In the genomic region with DNA sequence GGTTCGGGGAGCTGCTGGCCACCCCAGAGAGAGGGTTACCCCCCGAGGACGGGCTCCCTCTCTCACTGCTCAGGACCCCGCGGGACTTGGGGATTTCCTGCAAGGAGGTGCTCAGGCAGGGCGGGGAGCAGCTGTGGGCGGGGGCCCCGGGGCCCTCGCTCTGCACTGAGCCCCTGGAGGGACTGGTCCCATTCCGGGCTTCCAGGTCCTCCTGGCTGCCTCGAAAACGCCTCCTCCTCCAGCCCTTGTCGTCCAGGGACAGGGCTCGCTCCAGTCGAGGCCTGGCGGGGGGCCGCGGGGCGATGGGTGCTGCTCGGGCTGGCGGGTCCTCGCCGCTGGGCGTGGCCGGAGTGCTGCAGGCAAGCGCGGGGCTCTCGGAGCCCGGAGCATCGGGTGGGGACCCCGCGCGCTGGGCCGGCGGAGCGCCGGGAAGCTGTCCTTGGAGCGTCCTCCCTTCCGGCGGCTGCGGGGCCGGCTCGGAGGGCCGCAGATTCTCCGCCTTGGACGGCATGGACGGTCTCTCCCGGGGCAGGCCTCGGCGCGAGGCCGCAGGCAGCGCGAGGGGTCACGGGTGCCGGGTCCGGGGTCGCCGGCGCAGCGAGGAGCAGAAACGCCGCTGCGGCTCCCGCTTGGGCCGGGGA, we compare ENCODE assay signal across 8 cellular contexts. TPM values are rescaled to one million over a fixed set of nuclear protein-coding genes. Genes with fewer than 3 reads are reported as not detected.
DNase-seq lines count a peak whose midpoint lies in the region; ATAC-seq and TF ChIP-seq lines count a peak whose summit lies in the region.

No MANE protein-coding gene starts in this region.

- peaks cover 13 to 41% of the 10 kb centered on the region in 2 donors for H3K4me1 ChIP-seq in left lung

- H3K27me3 ChIP-seq in BJ (ENCODE audit: control insufficient read depth, insufficient read depth, low read length), result no peaks in the 10 kb centered on the region
- no peaks in the 10 kb centered on the region for H3K27me3 ChIP-seq in WERI-Rb-1 (ENCODE audit: insufficient read depth, low read depth, severe bottlenecking)
- peaks cover 0 to 11% of the 10 kb centered on the region in 2 donors for H3K27me3 ChIP-seq in left lung

- POLR2A ChIA-PET in BJ (lab: Charles Lee), result no interaction called here

- intact Hi-C loops in left lung (cut with DNase I), result no loop called here

- H3K27ac ChIP-seq in WERI-Rb-1 (peak overlapping the region; percentile 92), left lung (peak overlapping the region in 1 of 2 donors; percentile 75)

- H3K4me3 ChIP-seq in BJ (ENCODE audit: low read depth, low read length), result peak overlapping the region; percentile 73
- H3K4me3 ChIP-seq in WERI-Rb-1 (ENCODE audit: low read depth, low read length), result peak overlapping the region; percentile 62
- peak overlapping the region; percentile 74 to 76 for H3K4me3 ChIP-seq in cardiac fibroblast (replicated peaks in 1 of 2; ENCODE audit: low read depth in 2 of 2, low read length in 2 of 2)
- H3K4me3 ChIP-seq in left lung, result peak overlapping the region; percentile 91 to 92

- DNase-seq in BJ (ENCODE audit: low read depth), result no peak
- peak; percentile 31 for DNase-seq in WERI-Rb-1
- DNase-seq in cardiac fibroblast (ENCODE audit: low read depth in 2 of 2), result peak; percentile 21 to 38
- peak in 1 of 2 donors; percentile 87 for DNase-seq in left lung
- peak; percentile 42 to 46 (median 46) for DNase-seq in stimulated activated CD4-positive, alpha-beta T cell treated with anti-CD3 and anti-CD28 coated beads, TNF-alpha, amount 100 ng/mL, for 4 hours (ENCODE audit: low read depth in 3 of 3)
- DNase-seq in SHP77 treated with DMSO at 0.1 percent for 48 hours (lab: John Stamatoyannopoulos, UW), result no peak

- ATAC-seq in GM19324 (IDR thresholded peaks at IDR 0.05; ENCODE audit: low FRiP score, unreplicated experiment), result peak; percentile 39
- ATAC-seq in HG03457 (IDR thresholded peaks at IDR 0.05; ENCODE audit: unreplicated experiment), result peak; percentile 36
- peak; percentile 45 for ATAC-seq in left lung

- TF ChIP-seq CTCF in BJ (IDR thresholded peaks at IDR 0.05; ENCODE audit: insufficient read depth, low read depth, low read length) (no peak), WERI-Rb-1 (IDR thresholded peaks at IDR 0.05; ENCODE audit: low read depth, low read length) (no peak), cardiac fibroblast (IDR thresholded peaks at IDR 0.05; ENCODE audit: low read depth, low read length) (no peak), left lung (IDR thresholded peaks at IDR 0.05) (no peak)

- H3K9me3 ChIP-seq in WERI-Rb-1 (ENCODE audit: severe bottlenecking), result no peaks in the 10 kb centered on the region
- H3K9me3 ChIP-seq in left lung, result no peaks in the 10 kb centered on the region

- CTCF ChIA-PET in BJ (lab: Yijun Ruan, JAX), result interaction anchor here (0.8 to 1.3 kb wide), 6 partner anchors 10 to 186 kb away, joined by 3 to 5 read pairs (median 3); no protein-coding TSS in a partner anchor

- peaks cover 29% of the 10 kb centered on the region for H3K36me3 ChIP-seq in BJ (ENCODE audit: control insufficient read depth, insufficient read depth, low read length)
- H3K36me3 ChIP-seq in WERI-Rb-1, result peaks cover 85% of the 10 kb centered on the region
- H3K36me3 ChIP-seq in left lung, result peaks cover 0 to 47% of the 10 kb centered on the region in 2 donors

RNA-seq across cellular contexts. Expression of a gene that starts 0.6 kb away (rescaled TPM):
- 3.7 and 5.6 TPM in 2 replicates for polyA plus RNA-seq in BJ (2011; rRNA removed)
- polyA minus RNA-seq in BJ (2011; rRNA and poly(A)+ RNA removed), result 3.6 and 4.2 TPM in 2 replicates
- total RNA-seq in left lung, result 10 to 100 TPM; 12.0 TPM

RNA-seq across cellular contexts. Expression of a gene that starts 28.6 kb away (rescaled TPM):
- polyA plus RNA-seq in BJ (2011; rRNA removed), result 43.9 and 61.6 TPM in 2 replicates
- polyA minus RNA-seq in BJ (2011; rRNA and poly(A)+ RNA removed), result 18.3 and 31.7 TPM in 2 replicates
- total RNA-seq in left lung, result 10 to 100 TPM; 44.9 to 52.5 TPM

RNA-seq across cellular contexts. Expression of a gene that starts 28.6 kb away (rescaled TPM):
- polyA plus RNA-seq in BJ (2011; rRNA removed), result 25.1 and 28.0 TPM in 2 replicates
- polyA minus RNA-seq in BJ (2011; rRNA and poly(A)+ RNA removed), result 12.8 and 13.8 TPM in 2 replicates
- 10 to 100 TPM; 37.8 to 62.5 TPM for total RNA-seq in left lung

RNA-seq across cellular contexts. Expression of a gene that starts 39.1 kb away (rescaled TPM):
- polyA plus RNA-seq in BJ (2011; rRNA removed), result 1.6 and 1.7 TPM in 2 replicates
- polyA minus RNA-seq in BJ (2011; rRNA and poly(A)+ RNA removed), result 2.1 and 2.7 TPM in 2 replicates
- 1 to 10 TPM; 5.8 to 7.6 TPM for total RNA-seq in left lung

RNA-seq across cellular contexts. Expression of a gene that starts 43.8 kb away (rescaled TPM):
- 15.5 and 24.4 TPM in 2 replicates for polyA plus RNA-seq in BJ (2011; rRNA removed)
- polyA minus RNA-seq in BJ (2011; rRNA and poly(A)+ RNA removed), result 25.5 and 43.2 TPM in 2 replicates
- 10 to 100 TPM; 77.8 to 79.5 TPM for total RNA-seq in left lung

Comparison
In these comparisons a context has a peak if more than half of its experiments do, and no peak if none do; other contexts are left out.
1. DNase-seq: peak in WERI-Rb-1 (single experiment), cardiac fibroblast (2 of 2) and stimulated activated CD4-positive, alpha-beta T cell treated with anti-CD3 and anti-CD28 coated beads, TNF-alpha, amount 100 ng/mL, for 4 hours (3 of 3); none in BJ (single experiment) and SHP77 treated with DMSO at 0.1 percent for 48 hours (single experiment).
2. Peak in every context shown above with its lines, with median percentiles within 50 percentile points of each other: H3K4me3 ChIP-seq and ATAC-seq.